In genomic region chr1:28412731-28413130, GRCh38 we compare ENCODE assay signal across 20 cellular contexts. TPM values are rescaled to one million over a fixed set of nuclear protein-coding genes. Genes with fewer than 3 reads are reported as not detected.
DNase-seq lines count a peak whose midpoint lies in the region; ATAC-seq, FAIRE-seq and TF ChIP-seq lines count a peak whose summit lies in the region.
"Had no signal": no experiment of that assay in that cellular context is flagged by ENCODE, and none has a peak within 500 bp of the region (broad histone marks: within the 10 kb centered on the region; RNA-seq: fewer than 3 reads in every experiment).

No MANE protein-coding gene starts in this region.

- CTCF ChIA-PET in naive thymus-derived CD4-positive, alpha-beta T cell (lab: Charles Lee) = interaction anchor here (0.7 kb wide), 1 partner anchor 20 kb away, joined by 3 read pairs; no protein-coding TSS in a partner anchor
- CTCF ChIA-PET in activated CD4-positive, alpha-beta memory T cell treated with anti-CD3 and anti-CD28 coated beads, Interleukin-2, amount 10 ng/mL, durations not matched to agents 7 days and 5 days (lab: Charles Lee) = interaction anchor here (0.5 to 1.0 kb wide), 2 partner anchors 52 to 309 kb away, joined by 3 read pairs; no protein-coding TSS in a partner anchor
- CTCF ChIA-PET in Caco-2 (lab: Charles Lee) = no interaction called here

- POLR2A ChIA-PET in naive thymus-derived CD4-positive, alpha-beta T cell (lab: Charles Lee) = no interaction called here
- POLR2A ChIA-PET in naive thymus-derived CD8-positive, alpha-beta T cell (lab: Charles Lee) = interaction anchor here (0.6 kb wide), 1 partner anchor 99 kb away, joined by 3 read pairs; no protein-coding TSS in a partner anchor
- POLR2A ChIA-PET in activated CD4-positive, alpha-beta memory T cell treated with anti-CD3 and anti-CD28 coated beads, Interleukin-2, amount 10 ng/mL, durations not matched to agents 7 days and 5 days (lab: Charles Lee) = interaction anchor here (2.4 kb wide), 1 partner anchor 96 kb away, joined by 10 read pairs; no protein-coding TSS in a partner anchor
- POLR2A ChIA-PET in Caco-2 (lab: Charles Lee) = no interaction called here

- H3F3A ChIP-seq in GM23338 (replicated peaks; ENCODE audit: low read depth) = peaks cover 5% of the 10 kb centered on the region

- peak overlapping the region; percentile 90; the same call in 1 of the 2 replicates for H3K27ac ChIP-seq in GM23338 (ENCODE audit: low read depth)
- H3K27ac ChIP-seq in naive thymus-derived CD4-positive, alpha-beta T cell (ENCODE audit: low read depth, low read length) = no peak overlapping the region
- H3K27ac ChIP-seq: psoas muscle, RWPE1, testis, VCaP had no signal

- peaks cover 56% of the 10 kb centered on the region for H3K4me1 ChIP-seq in GM23338 (ENCODE audit: insufficient read depth)
- H3K4me1 ChIP-seq in naive thymus-derived CD4-positive, alpha-beta T cell (ENCODE audit: control insufficient read depth in 2 of 2, insufficient read depth in 2 of 2, low read length in 2 of 2) = peaks cover 0 to 2% of the 10 kb centered on the region in 2 donors
- H3K4me1 ChIP-seq in Caco-2 = no peaks in the 10 kb centered on the region
- H3K4me1 ChIP-seq: testis had no signal

- peak; percentile 88 for FAIRE-seq in RCC 7860 (lab: Jason Lieb, UNC)

- no peaks in the 10 kb centered on the region for H3K9me2 ChIP-seq in GM23338 (ENCODE audit: insufficient read depth)

- TF ChIP-seq CTCF in GM23338 (conservative IDR thresholded peaks at IDR 0.05; ENCODE audit: low read depth in 2 of 2) (0 out of 4 replicates have a peak, but pooled peaks of 1 of the 2 experiments have one; percentile 12), choroid plexus epithelial cell (conservative IDR thresholded peaks at IDR 0.05; ENCODE audit: low read depth, low read length) (peak; percentile 28), nephron (IDR thresholded peaks at IDR 0.05; ENCODE audit: unreplicated experiment in 3 of 3) (no peak), Caco-2 (IDR thresholded peaks at IDR 0.05; ENCODE audit: insufficient read depth in 1 of 2, low read depth in 1 of 2, low read length in 1 of 2, severe bottlenecking in 1 of 2, unreplicated experiment in 1 of 2) (no peak)

- H3K4me3 Mint-ChIP-seq in GM23338 = no peak overlapping the region
- no peak overlapping the region for H3K4me3 Mint-ChIP-seq in nephron
- no peak overlapping the region for H3K4me3 Mint-ChIP-seq in naive thymus-derived CD4-positive, alpha-beta T cell
- H3K4me3 Mint-ChIP-seq in naive thymus-derived CD8-positive, alpha-beta T cell = no peak overlapping the region
- no peak overlapping the region for H3K4me3 Mint-ChIP-seq in activated CD4-positive, alpha-beta memory T cell treated with anti-CD3 and anti-CD28 coated beads, Interleukin-2, amount 10 ng/mL, durations not matched to agents 7 days and 5 days
- no peak overlapping the region for H3K4me3 Mint-ChIP-seq in Caco-2 (ENCODE audit: unreplicated experiment)
- H3K4me3 Mint-ChIP-seq: activated CD8-positive, alpha-beta T cell treated with anti-CD3 and anti-CD28 coated beads, Interleukin-2, amount 10 ng/mL, durations not matched to agents 7 days and 5 days; activated naive CD4-positive, alpha-beta T cell treated with anti-CD3 and anti-CD28 coated beads, Interleukin-2, amount 50 U/mL, for 24 hours; natural killer cell treated with Interleukin-12 subunit alpha and Interleukin-12 subunit beta and Interleukin-15 and Interleukin-18, amount 100 ng/mL, for 72 hours had no signal

- no peaks in the 10 kb centered on the region for H4K20me1 ChIP-seq in GM23338 (replicated peaks; ENCODE audit: insufficient read depth)

- no peaks in the 10 kb centered on the region for H3K9me3 Mint-ChIP-seq in GM23338
- no peaks in the 10 kb centered on the region for H3K9me3 Mint-ChIP-seq in nephron
- H3K9me3 Mint-ChIP-seq in naive thymus-derived CD4-positive, alpha-beta T cell = no peaks in the 10 kb centered on the region
- no peaks in the 10 kb centered on the region for H3K9me3 Mint-ChIP-seq in naive thymus-derived CD8-positive, alpha-beta T cell
- no peaks in the 10 kb centered on the region for H3K9me3 Mint-ChIP-seq in activated CD4-positive, alpha-beta memory T cell treated with anti-CD3 and anti-CD28 coated beads, Interleukin-2, amount 10 ng/mL, durations not matched to agents 7 days and 5 days
- no peaks in the 10 kb centered on the region for H3K9me3 Mint-ChIP-seq in Caco-2 (ENCODE audit: unreplicated experiment)
- H3K9me3 Mint-ChIP-seq: activated naive CD4-positive, alpha-beta T cell treated with anti-CD3 and anti-CD28 coated beads, Interleukin-2, amount 50 U/mL, for 24 hours; natural killer cell treated with Interleukin-12 subunit alpha and Interleukin-12 subunit beta and Interleukin-15 and Interleukin-18, amount 100 ng/mL, for 72 hours had no signal

- no peak for DNase-seq in GM23338 (ENCODE audit: low spot score)
- DNase-seq in RCC 7860 (ENCODE audit: low spot score) = peak; percentile 52
- peak; percentile 30 for DNase-seq in choroid plexus epithelial cell (ENCODE audit: low read depth)
- no peak for DNase-seq in naive thymus-derived CD4-positive, alpha-beta T cell
- DNase-seq in naive thymus-derived CD8-positive, alpha-beta T cell = no peak
- no peak for DNase-seq in activated CD4-positive, alpha-beta memory T cell treated with anti-CD3 and anti-CD28 coated beads, Interleukin-2, amount 10 ng/mL, durations not matched to agents 7 days and 5 days
- DNase-seq in Caco-2 = no peak
- DNase-seq: activated CD8-positive, alpha-beta T cell treated with anti-CD3 and anti-CD28 coated beads, Interleukin-2, amount 10 ng/mL, durations not matched to agents 7 days and 5 days; activated T-cell treated with anti-CD3 and anti-CD28 coated beads, Interleukin-2, amount 50 U/mL, for 48 hours; dermis blood vessel endothelial cell; NCI-H1694 treated with DMSO at 0.1 percent for 48 hours; NCI-H446 treated with DMSO at 0.1 percent for 48 hours; NK-92 treated with Interleukin-12 subunit alpha and Interleukin-12 subunit beta, amount 100 ng/mL, for 24 hours; psoas muscle; testis had no signal

- H3K9me3 ChIP-seq in naive thymus-derived CD4-positive, alpha-beta T cell (ENCODE audit: control insufficient read depth in 2 of 3, low read length in 3 of 3) = no peaks in the 10 kb centered on the region
- no peaks in the 10 kb centered on the region for H3K9me3 ChIP-seq in Caco-2
- H3K9me3 ChIP-seq: psoas muscle, testis had no signal

- H3K79me2 ChIP-seq in GM23338 (replicated peaks; ENCODE audit: insufficient read depth) = peaks cover 51% of the 10 kb centered on the region

- H3K27me3 ChIP-seq in GM23338 (ENCODE audit: insufficient read depth) (no peaks in the 10 kb centered on the region), Caco-2 (replicated peaks; ENCODE audit: control insufficient read depth, insufficient read depth, low read length) (no peaks in the 10 kb centered on the region)
- no peaks in the 10 kb centered on the region for H3K27me3 ChIP-seq in naive thymus-derived CD4-positive, alpha-beta T cell (ENCODE audit: control insufficient read depth in 2 of 2, insufficient read depth in 2 of 2, low read length in 2 of 2)
- H3K27me3 ChIP-seq: testis had no signal

- intact Hi-C loops in naive thymus-derived CD4-positive, alpha-beta T cell (cut with micrococcal nuclease) = loop anchor here in 1 of 2 donors (10.0 kb wide), 1 partner anchor 62 kb away; no protein-coding TSS in a partner anchor
- intact Hi-C loops in Caco-2 (cut with micrococcal nuclease; ENCODE audit: unreplicated experiment) = no loop called here

- ATAC-seq in GM23338 = peak; percentile 50
- ATAC-seq in naive thymus-derived CD4-positive, alpha-beta T cell = no peak
- ATAC-seq in naive thymus-derived CD8-positive, alpha-beta T cell = no peak
- ATAC-seq: activated CD8-positive, alpha-beta T cell treated with anti-CD3 and anti-CD28 coated beads, Interleukin-2, amount 10 ng/mL, durations not matched to agents 7 days and 5 days; natural killer cell treated with Interleukin-12 subunit alpha and Interleukin-12 subunit beta and Interleukin-15 and Interleukin-18, amount 100 ng/mL, for 72 hours; psoas muscle had no signal

- H3K27me3 Mint-ChIP-seq in GM23338 (ENCODE audit: insufficient read depth, low read depth, poor library complexity) (peaks cover 5% of the 10 kb centered on the region), nephron (ENCODE audit: low read depth) (no peaks in the 10 kb centered on the region), Caco-2 (ENCODE audit: insufficient read depth, unreplicated experiment) (no peaks in the 10 kb centered on the region)
- H3K27me3 Mint-ChIP-seq in naive thymus-derived CD4-positive, alpha-beta T cell = no peaks in the 10 kb centered on the region
- no peaks in the 10 kb centered on the region for H3K27me3 Mint-ChIP-seq in naive thymus-derived CD8-positive, alpha-beta T cell
- H3K27me3 Mint-ChIP-seq in activated CD4-positive, alpha-beta memory T cell treated with anti-CD3 and anti-CD28 coated beads, Interleukin-2, amount 10 ng/mL, durations not matched to agents 7 days and 5 days = no peaks in the 10 kb centered on the region
- H3K27me3 Mint-ChIP-seq: activated naive CD4-positive, alpha-beta T cell treated with anti-CD3 and anti-CD28 coated beads, Interleukin-2, amount 50 U/mL, for 24 hours; natural killer cell treated with Interleukin-12 subunit alpha and Interleukin-12 subunit beta and Interleukin-15 and Interleukin-18, amount 100 ng/mL, for 72 hours had no signal

- no TSS peak for BruUV-seq in Caco-2 (replicated peaks; lab: Mats Ljungman, UMichigan)

- H3K4me1 Mint-ChIP-seq in GM23338 (peaks cover 42% of the 10 kb centered on the region), nephron (peaks cover 29% of the 10 kb centered on the region), Caco-2 (ENCODE audit: low read depth, unreplicated experiment) (no peaks in the 10 kb centered on the region)
- H3K4me1 Mint-ChIP-seq in naive thymus-derived CD4-positive, alpha-beta T cell = peaks cover 6 to 25% (median 14%) of the 10 kb centered on the region in 7 donors
- peaks cover 0 to 18% (median 11%) of the 10 kb centered on the region in 4 donors for H3K4me1 Mint-ChIP-seq in naive thymus-derived CD8-positive, alpha-beta T cell
- H3K4me1 Mint-ChIP-seq in activated CD4-positive, alpha-beta memory T cell treated with anti-CD3 and anti-CD28 coated beads, Interleukin-2, amount 10 ng/mL, durations not matched to agents 7 days and 5 days = peaks cover 11% of the 10 kb centered on the region

- H3K36me3 Mint-ChIP-seq in GM23338 (ENCODE audit: low read depth) (no peaks in the 10 kb centered on the region; the same call in 2 of the 3 replicates), nephron (ENCODE audit: low read depth) (peaks cover 4% of the 10 kb centered on the region), Caco-2 (ENCODE audit: insufficient read depth, unreplicated experiment) (peaks cover 6% of the 10 kb centered on the region)
- H3K36me3 Mint-ChIP-seq in naive thymus-derived CD4-positive, alpha-beta T cell = peaks cover 0 to 8% (median 1%) of the 10 kb centered on the region in 5 donors
- peaks cover 0 to 24% (median 0%) of the 10 kb centered on the region in 3 donors for H3K36me3 Mint-ChIP-seq in naive thymus-derived CD8-positive, alpha-beta T cell
- H3K36me3 Mint-ChIP-seq in activated CD4-positive, alpha-beta memory T cell treated with anti-CD3 and anti-CD28 coated beads, Interleukin-2, amount 10 ng/mL, durations not matched to agents 7 days and 5 days (ENCODE audit: low read depth) = no peaks in the 10 kb centered on the region
- H3K36me3 Mint-ChIP-seq: natural killer cell treated with Interleukin-12 subunit alpha and Interleukin-12 subunit beta and Interleukin-15 and Interleukin-18, amount 100 ng/mL, for 72 hours had no signal

- H3K4me2 ChIP-seq in GM23338 = no peak overlapping the region

- H3K27ac Mint-ChIP-seq in GM23338 (no peak overlapping the region), nephron (peak overlapping the region in 2 of 3 experiments; percentile 69 to 76), Caco-2 (ENCODE audit: unreplicated experiment) (no peak overlapping the region)
- no peak overlapping the region for H3K27ac Mint-ChIP-seq in naive thymus-derived CD4-positive, alpha-beta T cell
- H3K27ac Mint-ChIP-seq in naive thymus-derived CD8-positive, alpha-beta T cell = no peak overlapping the region
- no peak overlapping the region for H3K27ac Mint-ChIP-seq in activated CD4-positive, alpha-beta memory T cell treated with anti-CD3 and anti-CD28 coated beads, Interleukin-2, amount 10 ng/mL, durations not matched to agents 7 days and 5 days
- H3K27ac Mint-ChIP-seq: activated CD8-positive, alpha-beta T cell treated with anti-CD3 and anti-CD28 coated beads, Interleukin-2, amount 10 ng/mL, durations not matched to agents 7 days and 5 days; activated naive CD4-positive, alpha-beta T cell treated with anti-CD3 and anti-CD28 coated beads, Interleukin-2, amount 50 U/mL, for 24 hours; natural killer cell treated with Interleukin-12 subunit alpha and Interleukin-12 subunit beta and Interleukin-15 and Interleukin-18, amount 100 ng/mL, for 72 hours had no signal

- no peak overlapping the region for H2AFZ ChIP-seq in GM23338

- H3K4me3 ChIP-seq in GM23338 (no peak overlapping the region), choroid plexus epithelial cell (ENCODE audit: low read depth, low read length) (no peak overlapping the region), Caco-2 (ENCODE audit: low read depth, low read length) (no peak overlapping the region)
- no peak overlapping the region for H3K4me3 ChIP-seq in naive thymus-derived CD4-positive, alpha-beta T cell (ENCODE audit: low read length)
- H3K4me3 ChIP-seq: psoas muscle, testis had no signal

- H3K36me3 ChIP-seq in GM23338 (ENCODE audit: insufficient read depth) (no peaks in the 10 kb centered on the region), Caco-2 (ENCODE audit: control insufficient read depth, insufficient read depth, low read length) (no peaks in the 10 kb centered on the region)
- no peaks in the 10 kb centered on the region for H3K36me3 ChIP-seq in naive thymus-derived CD4-positive, alpha-beta T cell (ENCODE audit: control insufficient read depth in 2 of 3, insufficient read depth in 3 of 3, low read length in 3 of 3)

RNA-seq across cellular contexts. Expression of gene PHACTR4, which starts 43.2 kb away (rescaled TPM):
- 29.7 and 35.4 TPM in 2 replicates for total RNA-seq in GM23338 (2014; rRNA removed; shearing (Covaris generic))
- polyA plus RNA-seq in GM23338 (2016; fragmentation: Nextera tagmentation; extraction: Ambion mirVana) = 47.1 and 54.1 TPM in 2 replicates
- total RNA-seq in naive thymus-derived CD4-positive, alpha-beta T cell = 10 to 100 TPM; 19.8 to 29.0 (median 25.7) TPM
- 10 to 100 TPM in 1 of 2 donors, 1 to 10 TPM in 1; 8.5 to 22.9 TPM for polyA plus RNA-seq in naive thymus-derived CD4-positive, alpha-beta T cell
- total RNA-seq in naive thymus-derived CD8-positive, alpha-beta T cell = 10 to 100 TPM; 27.4 to 30.1 TPM
- polyA plus RNA-seq in naive thymus-derived CD8-positive, alpha-beta T cell = 10 to 100 TPM in 1 of 3 donors, 1 to 10 TPM in 2; 5.4 to 20.2 (median 6.0) TPM
- 10 to 100 TPM; 24.8 to 25.7 TPM for total RNA-seq in activated CD4-positive, alpha-beta memory T cell treated with anti-CD3 and anti-CD28 coated beads, Interleukin-2, amount 10 ng/mL, durations not matched to agents 7 days and 5 days
- total RNA-seq in Caco-2 (2022) = 31.1 and 35.5 TPM in 2 replicates

Comparison
In these comparisons a context has a peak if more than half of its experiments do, and no peak if none do; other contexts are left out.
1. DNase-seq: peak in RCC 7860 (single experiment) and choroid plexus epithelial cell (single experiment); none in GM23338 (single experiment), naive thymus-derived CD4-positive, alpha-beta T cell (0 of 9), naive thymus-derived CD8-positive, alpha-beta T cell (0 of 10), activated CD4-positive, alpha-beta memory T cell treated with anti-CD3 and anti-CD28 coated beads, Interleukin-2, amount 10 ng/mL, durations not matched to agents 7 days and 5 days (single experiment) and Caco-2 (0 of 2).
2. H3K27ac Mint-ChIP-seq: peak in nephron (2 of 3); none in GM23338 (single experiment), naive thymus-derived CD4-positive, alpha-beta T cell (0 of 9), naive thymus-derived CD8-positive, alpha-beta T cell (0 of 10), activated CD4-positive, alpha-beta memory T cell treated with anti-CD3 and anti-CD28 coated beads, Interleukin-2, amount 10 ng/mL, durations not matched to agents 7 days and 5 days (single experiment) and Caco-2 (single experiment).
3. POLR2A ChIA-PET loops: an anchor here in naive thymus-derived CD8-positive, alpha-beta T cell (0.6 kb wide) and activated CD4-positive, alpha-beta memory T cell treated with anti-CD3 and anti-CD28 coated beads, Interleukin-2, amount 10 ng/mL, durations not matched to agents 7 days and 5 days (2.4 kb wide); none called in naive thymus-derived CD4-positive, alpha-beta T cell and Caco-2.